In genomic region chr12:88650715-88651114, GRCh38 we compare ENCODE assay signal across 18 cellular contexts.
DNase-seq lines count a peak whose midpoint lies in the region; ATAC-seq and TF ChIP-seq lines count a peak whose summit lies in the region.
"Had no signal": no experiment of that assay in that cellular context is flagged by ENCODE, and none has a peak within 500 bp of the region (broad histone marks: within the 10 kb centered on the region; RNA-seq: fewer than 3 reads in every experiment).

No MANE protein-coding gene starts in this region.

- no TSS peak for BruUV-seq in MCF 10A (replicated peaks; lab: Mats Ljungman, UMichigan)

- H3K27me3 ChIP-seq in breast epithelium (no peaks in the 10 kb centered on the region), brain microvascular endothelial cell (replicated peaks) (no peaks in the 10 kb centered on the region), HAP-1 (ENCODE audit: low read depth) (no peaks in the 10 kb centered on the region)
- H3K27me3 ChIP-seq: gastroesophageal sphincter, testis had no signal

- intact Hi-C loops in MCF 10A (cut with micrococcal nuclease): no loop called here
- intact Hi-C loops in breast epithelium (cut with DNase I; ENCODE audit: low total_unique reads): no loop called here

- H3K4me1 Mint-ChIP-seq in MCF 10A (ENCODE audit: insufficient read depth, unreplicated experiment): peaks cover 11% of the 10 kb centered on the region
- H3K4me1 Mint-ChIP-seq in activated naive CD8-positive, alpha-beta T cell treated with anti-CD3 and anti-CD28 coated beads, Interleukin-2, amount 50 U/mL, for 24 hours: no peaks in the 10 kb centered on the region
- H3K4me1 Mint-ChIP-seq: brain had no signal

- in situ Hi-C loops in brain microvascular endothelial cell (cut with HindIII; ENCODE audit: low pct_ligation_motif_present, low sequenced_read_pairs): no loop called here
- in situ Hi-C loops in HAP-1 (cut with MboI; ENCODE audit: low sequenced_read_pairs): no loop called here

- no peak for TF ChIP-seq POLR2A in breast epithelium (IDR thresholded peaks at IDR 0.05)

- peak; percentile 68 for DNase-seq in MCF 10A (ENCODE audit: unreplicated experiment)
- no peak for DNase-seq in breast epithelium (ENCODE audit: low spot score in 2 of 2)
- DNase-seq in brain microvascular endothelial cell: peak; percentile 34
- DNase-seq in foreskin fibroblast: peak; percentile 73 to 87
- no peak for DNase-seq in activated naive CD8-positive, alpha-beta T cell treated with anti-CD3 and anti-CD28 coated beads, Interleukin-2, amount 50 U/mL, for 24 hours
- DNase-seq in HAP-1 (ENCODE audit: low spot score in 2 of 2): no peak
- DNase-seq in mucosa of gallbladder (ENCODE audit: low spot score): no peak
- DNase-seq in GM20000 (ENCODE audit: low spot score): no peak
- DNase-seq: activated naive CD4-positive, alpha-beta T cell; mesendoderm; NCI-H1105; NCI-H2171; RPMI8226; stimulated activated CD4-positive, alpha-beta T cell treated with anti-CD3 and anti-CD28 coated beads, Interleukin-2, amount 100 ng/mL, for 24 hours; testis had no signal

- no peak for ATAC-seq in activated naive CD8-positive, alpha-beta T cell treated with anti-CD3 and anti-CD28 coated beads, Interleukin-2, amount 50 U/mL, for 24 hours
- ATAC-seq: gastroesophageal sphincter had no signal

- TF ChIP-seq CTCF in MCF 10A (IDR thresholded peaks at IDR 0.05; ENCODE audit: unreplicated experiment) (no peak), breast epithelium (IDR thresholded peaks at IDR 0.05) (no peak), brain microvascular endothelial cell (IDR thresholded peaks at IDR 0.05; ENCODE audit: low read depth, low read length, missing control alignments) (no peak), foreskin fibroblast (IDR thresholded peaks at IDR 0.05; ENCODE audit: low read depth, low read length) (no peak), GM20000 (IDR thresholded peaks at IDR 0.05; ENCODE audit: extremely low read depth, missing control alignments) (no peak)

- H3K27ac Mint-ChIP-seq in MCF 10A (ENCODE audit: low read depth, unreplicated experiment): peak overlapping the region; percentile 7
- no peak overlapping the region for H3K27ac Mint-ChIP-seq in activated naive CD8-positive, alpha-beta T cell treated with anti-CD3 and anti-CD28 coated beads, Interleukin-2, amount 50 U/mL, for 24 hours
- H3K27ac Mint-ChIP-seq: brain had no signal

- peaks cover 7% of the 10 kb centered on the region for H3K9me3 Mint-ChIP-seq in MCF 10A (ENCODE audit: unreplicated experiment)
- H3K9me3 Mint-ChIP-seq in activated naive CD8-positive, alpha-beta T cell treated with anti-CD3 and anti-CD28 coated beads, Interleukin-2, amount 50 U/mL, for 24 hours: no peaks in the 10 kb centered on the region
- H3K9me3 Mint-ChIP-seq: brain had no signal

- H3K4me3 ChIP-seq in breast epithelium (no peak overlapping the region), brain microvascular endothelial cell (ENCODE audit: low read depth, low read length) (no peak overlapping the region), foreskin fibroblast (ENCODE audit: low read depth in 1 of 2, low read length in 2 of 2) (no peak overlapping the region), HAP-1 (no peak overlapping the region)
- H3K4me3 ChIP-seq: gastroesophageal sphincter, testis had no signal

- CTCF ChIA-PET in MCF 10A (lab: Yijun Ruan, JAX): interaction anchor here (1.8 kb wide), 1 partner anchor 12 kb away, joined by 5 read pairs; no protein-coding TSS in a partner anchor

- no peak overlapping the region for H3K4me3 Mint-ChIP-seq in MCF 10A (ENCODE audit: unreplicated experiment)
- H3K4me3 Mint-ChIP-seq in activated naive CD8-positive, alpha-beta T cell treated with anti-CD3 and anti-CD28 coated beads, Interleukin-2, amount 50 U/mL, for 24 hours: no peak overlapping the region
- H3K4me3 Mint-ChIP-seq: brain had no signal

- H3K36me3 ChIP-seq in breast epithelium: no peaks in the 10 kb centered on the region
- H3K36me3 ChIP-seq in brain microvascular endothelial cell (replicated peaks): no peaks in the 10 kb centered on the region
- H3K36me3 ChIP-seq in HAP-1 (replicated peaks): no peaks in the 10 kb centered on the region
- H3K36me3 ChIP-seq: gastroesophageal sphincter had no signal

- no peaks in the 10 kb centered on the region for H3K36me3 Mint-ChIP-seq in MCF 10A (ENCODE audit: insufficient read depth, unreplicated experiment)
- no peaks in the 10 kb centered on the region for H3K36me3 Mint-ChIP-seq in activated naive CD8-positive, alpha-beta T cell treated with anti-CD3 and anti-CD28 coated beads, Interleukin-2, amount 50 U/mL, for 24 hours (ENCODE audit: low read depth)
- H3K36me3 Mint-ChIP-seq: brain had no signal

- no peaks in the 10 kb centered on the region for H3K27me3 Mint-ChIP-seq in MCF 10A (ENCODE audit: insufficient read depth, unreplicated experiment)
- no peaks in the 10 kb centered on the region for H3K27me3 Mint-ChIP-seq in activated naive CD8-positive, alpha-beta T cell treated with anti-CD3 and anti-CD28 coated beads, Interleukin-2, amount 50 U/mL, for 24 hours

- H3K9me3 ChIP-seq in breast epithelium: no peaks in the 10 kb centered on the region
- H3K9me3 ChIP-seq in HAP-1: no peaks in the 10 kb centered on the region
- H3K9me3 ChIP-seq: gastroesophageal sphincter, testis had no signal

- POLR2A ChIA-PET in MCF 10A (lab: Yijun Ruan, JAX): interaction anchor here (1.0 to 1.5 kb wide), 2 partner anchors 284 to 509 kb away, joined by 3 to 5 read pairs; partner anchors contain the start of genes CEP290 and TMTC3

- H3K27ac ChIP-seq in breast epithelium (peak overlapping the region in 1 of 2 donors; percentile 1), brain microvascular endothelial cell (no peak overlapping the region)
- H3K27ac ChIP-seq: 22Rv1, gastroesophageal sphincter, testis had no signal

- no peaks in the 10 kb centered on the region for H3K4me1 ChIP-seq in breast epithelium
- H3K4me1 ChIP-seq in HAP-1: no peaks in the 10 kb centered on the region
- H3K4me1 ChIP-seq: gastroesophageal sphincter, testis had no signal

Comparison
In these comparisons a context has a peak if more than half of its experiments do, and no peak if none do; other contexts are left out.
1. DNase-seq: peak in MCF 10A (single experiment), brain microvascular endothelial cell (single experiment) and foreskin fibroblast (2 of 2); none in breast epithelium (0 of 2), activated naive CD8-positive, alpha-beta T cell treated with anti-CD3 and anti-CD28 coated beads, Interleukin-2, amount 50 U/mL, for 24 hours (single experiment), HAP-1 (0 of 2), mucosa of gallbladder (single experiment) and GM20000 (single experiment).